In genomic region chr3:53109190-53109589, GRCh38 we compare ENCODE assay signal across 10 cellular contexts. TPM values are rescaled to one million over a fixed set of nuclear protein-coding genes. Genes with fewer than 3 reads are reported as not detected.
DNase-seq lines count a peak whose midpoint lies in the region; ATAC-seq and TF ChIP-seq lines count a peak whose summit lies in the region.
"Had no signal": no experiment of that assay in that cellular context is flagged by ENCODE, and none has a peak within 500 bp of the region (broad histone marks: within the 10 kb centered on the region; RNA-seq: fewer than 3 reads in every experiment).

No MANE protein-coding gene starts in this region.

- peaks cover 5% of the 10 kb centered on the region for H3K4me1 ChIP-seq in Panc1 (ENCODE audit: control insufficient read depth, insufficient read depth, low read length)

- ATAC-seq in Panc1, result peak; percentile 84
- ATAC-seq in HG03521 (IDR thresholded peaks at IDR 0.05; ENCODE audit: unreplicated experiment), result no peak
- ATAC-seq in GM19328 (IDR thresholded peaks at IDR 0.05; ENCODE audit: unreplicated experiment), result no peak

- H3K36me3 ChIP-seq in Panc1 (ENCODE audit: control insufficient read depth, insufficient read depth, low read length), result no peaks in the 10 kb centered on the region; the same call in 1 of the 2 replicates

- intact Hi-C loops in Panc1 (cut with micrococcal nuclease; ENCODE audit: unreplicated experiment), result no loop called here

- TF ChIP-seq CTCF in GM20000 (IDR thresholded peaks at IDR 0.05; ENCODE audit: extremely low read depth, missing control alignments) (no peak), Panc1 (IDR thresholded peaks at IDR 0.05) (no peak), cardiac fibroblast (IDR thresholded peaks at IDR 0.05; ENCODE audit: low read depth, low read length) (no peak)

- in situ Hi-C loops in Panc1 (cut with HindIII; ENCODE audit: low pct_unique_long_range_greater_than_20kb, low sequenced_read_pairs), result no loop called here

- DNase-seq in GM20000 (ENCODE audit: low spot score), result peak; percentile 17
- DNase-seq in Panc1 (ENCODE audit: low read depth, low spot score), result no peak
- DNase-seq in cardiac fibroblast (ENCODE audit: low read depth in 2 of 2), result peak; percentile 56 to 83
- DNase-seq in renal cortical epithelial cell (ENCODE audit: low read depth), result peak; percentile 96
- DNase-seq in T-helper 9 cell, result no peak
- DNase-seq in mesenteric fat pad (ENCODE audit: low spot score), result no peak
- DNase-seq: NCI-H1105 had no signal

- POLR2A ChIA-PET in Panc1 (lab: Charles Lee), result no interaction called here

- H3K4me3 ChIP-seq in Panc1 (ENCODE audit: low read depth in 2 of 2, low read length in 2 of 2) (no peak overlapping the region), cardiac fibroblast (replicated peaks in 1 of 2; ENCODE audit: low read depth in 2 of 2, low read length in 2 of 2) (no peak overlapping the region)
- H3K4me3 ChIP-seq: testis had no signal

- no peaks in the 10 kb centered on the region for H3K9me3 ChIP-seq in Panc1 (ENCODE audit: control insufficient read depth, insufficient read depth, low read depth, low read length)
- H3K9me3 ChIP-seq: testis had no signal

- H3K27me3 ChIP-seq in Panc1 (ENCODE audit: control insufficient read depth, insufficient read depth, low read length), result no peaks in the 10 kb centered on the region
- H3K27me3 ChIP-seq: testis had no signal

- no TSS peak for BruUV-seq in Panc1 (replicated peaks; lab: Mats Ljungman, UMichigan)

- CTCF ChIA-PET in Panc1 (lab: Charles Lee), result interaction anchor here (1.4 kb wide), 1 partner anchor 65 kb away, joined by 3 read pairs; no protein-coding TSS in a partner anchor

- H3K27ac ChIP-seq in Panc1 (ENCODE audit: low read length), result no peak overlapping the region
- H3K27ac ChIP-seq: testis had no signal

RNA-seq across cellular contexts. Expression of gene RFT1, which starts 21.0 kb away (rescaled TPM):
- total RNA-seq in Panc1 (2021; ENCODE audit: unreplicated experiment), result 21.0 TPM
- 19.0 TPM for polyA plus RNA-seq in Panc1 (2012; ENCODE audit: insufficient read length)
- 15.0 and 16.5 TPM in 2 replicates for total RNA-seq in renal cortical epithelial cell
- total RNA-seq in mesenteric fat pad, result 19.1 TPM

RNA-seq across cellular contexts. Expression of gene PRKCD, which starts 51.8 kb away (rescaled TPM):
- total RNA-seq in Panc1 (2021; ENCODE audit: unreplicated experiment) (14.0 TPM), renal cortical epithelial cell (4.0 and 14.1 TPM in 2 replicates), mesenteric fat pad (80.4 TPM)
- polyA plus RNA-seq in Panc1 (2012; ENCODE audit: insufficient read length), result 16.1 TPM

Comparison
In these comparisons a context has a peak if more than half of its experiments do, and no peak if none do; other contexts are left out.
1. DNase-seq: peak in GM20000 (single experiment), cardiac fibroblast (2 of 2) and renal cortical epithelial cell (single experiment); none in Panc1 (single experiment), T-helper 9 cell (single experiment) and mesenteric fat pad (single experiment).